In the genomic region with DNA sequence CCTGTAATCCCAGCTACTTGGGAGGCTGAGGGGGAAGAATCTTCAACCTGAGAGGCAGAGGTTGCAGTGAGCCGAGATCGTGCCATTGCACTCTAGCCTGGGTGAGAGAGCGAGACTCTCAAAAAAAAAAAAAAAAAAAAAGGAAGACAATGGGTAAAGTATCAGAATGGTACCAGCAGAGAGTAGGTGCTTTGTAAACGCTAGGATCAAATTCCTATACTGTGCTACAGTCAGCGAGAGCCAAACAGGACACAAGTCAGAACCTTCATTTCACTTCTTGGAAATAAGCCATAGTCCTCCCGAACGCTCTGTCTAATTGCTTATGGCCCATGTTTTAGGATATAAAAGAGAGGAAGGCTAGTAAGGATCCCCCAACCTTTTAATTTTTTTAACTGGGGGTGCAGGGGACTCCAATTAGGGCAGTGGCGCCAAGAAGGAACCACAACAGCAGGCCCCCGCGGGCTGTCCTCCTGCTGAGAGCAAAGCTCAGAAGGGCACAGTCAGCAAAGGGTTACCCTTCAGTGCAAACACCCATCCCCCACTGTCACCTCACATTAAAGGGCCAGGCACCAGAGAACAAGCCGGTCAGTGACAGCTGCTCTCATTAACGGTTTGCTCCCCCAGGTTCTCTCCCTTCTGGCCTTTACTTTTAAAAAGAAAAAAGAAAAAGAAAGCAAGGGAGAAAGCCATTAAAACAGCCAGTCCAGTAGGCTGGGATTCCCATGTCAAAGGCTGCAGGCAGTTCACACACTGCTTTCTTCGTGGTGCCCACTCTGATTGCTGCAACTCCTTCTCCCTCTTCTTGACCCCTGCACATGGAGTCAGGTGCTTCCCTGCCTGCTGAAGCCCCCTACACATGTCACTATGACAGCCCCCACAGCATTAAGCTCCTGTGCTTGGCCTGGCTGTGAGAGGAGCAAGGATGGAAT, we compare ENCODE assay signal across 21 cellular contexts.
DNase-seq lines count a peak whose midpoint lies in the region; ATAC-seq and TF ChIP-seq lines count a peak whose summit lies in the region.
"Had no signal": no experiment of that assay in that cellular context is flagged by ENCODE, and none has a peak within 500 bp of the region (broad histone marks: within the 10 kb centered on the region; RNA-seq: fewer than 3 reads in every experiment).

No MANE protein-coding gene starts in this region.

- peaks cover 7% of the 10 kb centered on the region; the same call in 1 of the 2 replicates for H3K4me1 ChIP-seq in H9 (ENCODE audit: insufficient read depth, low read length)
- peaks cover 43% of the 10 kb centered on the region for H3K4me1 ChIP-seq in parathyroid adenoma

- H3K9me3 Mint-ChIP-seq in H9 (no peaks in the 10 kb centered on the region), WTC11 (no peaks in the 10 kb centered on the region)
- no peaks in the 10 kb centered on the region for H3K9me3 Mint-ChIP-seq in stimulated activated naive CD8-positive, alpha-beta T cell treated with anti-CD3 and anti-CD28 coated beads, Interleukin-15, amount 100 ng/mL, for 72 hours
- H3K9me3 Mint-ChIP-seq: activated T-cell treated with anti-CD3 and anti-CD28 coated beads, Interleukin-2, amount 50 U/mL, for 4 hours; stimulated activated naive CD8-positive, alpha-beta T cell treated with anti-CD3 and anti-CD28 coated beads, Interleukin-15, Interleukin-2, amounts not matched to agents 100 ng/mL and 50 ng/mL, for 24 hours had no signal

- H3K27me3 ChIP-seq in H9 (ENCODE audit: insufficient read depth, low read length) (no peaks in the 10 kb centered on the region), parathyroid adenoma (ENCODE audit: control insufficient read depth, insufficient read depth, low read length) (no peaks in the 10 kb centered on the region)
- H3K27me3 ChIP-seq: brain microvascular endothelial cell had no signal

- no peak overlapping the region for H2BK120ac ChIP-seq in H9 (ENCODE audit: low read depth, low read length, poor library complexity, severe bottlenecking)

- H3K18ac ChIP-seq in H9 (ENCODE audit: insufficient read length, low read depth, low read length) = no peak overlapping the region

- no peak overlapping the region for H3K14ac ChIP-seq in H9 (ENCODE audit: insufficient read depth, low read length)

- H4K5ac ChIP-seq in H9 (ENCODE audit: insufficient read length, low read depth, low read length) = no peak overlapping the region

- H4K20me1 ChIP-seq in H9 (ENCODE audit: control insufficient read depth, insufficient read depth, insufficient read length) = no peaks in the 10 kb centered on the region

- WGBS in H9 (ENCODE audit: extremely low coverage, insufficient read length, low lambda C conversion rate) = no CpG with 5 or more reads among the region's 13 CpGs

- peak overlapping the region in 2 of 3 experiments; percentile 72 to 91; a peak in 3 of 7 replicates for H3K27ac Mint-ChIP-seq in H9
- H3K27ac Mint-ChIP-seq in WTC11 = no peak overlapping the region
- no peak overlapping the region for H3K27ac Mint-ChIP-seq in stimulated activated naive CD8-positive, alpha-beta T cell treated with anti-CD3 and anti-CD28 coated beads, Interleukin-15, amount 100 ng/mL, for 72 hours
- H3K27ac Mint-ChIP-seq: activated naive CD8-positive, alpha-beta T cell; stimulated activated naive CD8-positive, alpha-beta T cell treated with anti-CD3 and anti-CD28 coated beads, Interleukin-15, Interleukin-2, amounts not matched to agents 100 ng/mL and 50 ng/mL, for 24 hours had no signal

- no peak overlapping the region for H4K91ac ChIP-seq in H9 (ENCODE audit: insufficient read length, low read depth, low read length)

- H3K4me2 ChIP-seq in H9 (ENCODE audit: insufficient read depth, insufficient read length, low read length) (no peak overlapping the region), parathyroid adenoma (ENCODE audit: low read length) (peak overlapping the region; percentile 50)
- H3K4me2 ChIP-seq: PC-9 had no signal

- no peak overlapping the region for H3K23ac ChIP-seq in H9 (ENCODE audit: insufficient read length, low read depth, low read length)

- no peak overlapping the region for H3K4me3 Mint-ChIP-seq in H9
- no peak overlapping the region for H3K4me3 Mint-ChIP-seq in WTC11
- H3K4me3 Mint-ChIP-seq in stimulated activated naive CD8-positive, alpha-beta T cell treated with anti-CD3 and anti-CD28 coated beads, Interleukin-15, amount 100 ng/mL, for 72 hours = no peak overlapping the region
- H3K4me3 Mint-ChIP-seq: activated naive CD8-positive, alpha-beta T cell; activated T-cell treated with anti-CD3 and anti-CD28 coated beads, Interleukin-2, amount 50 U/mL, for 4 hours; stimulated activated naive CD8-positive, alpha-beta T cell treated with anti-CD3 and anti-CD28 coated beads, Interleukin-15, Interleukin-2, amounts not matched to agents 100 ng/mL and 50 ng/mL, for 24 hours had no signal

- H3K36me3 Mint-ChIP-seq in H9 (ENCODE audit: insufficient read depth in 1 of 3, low read depth in 3 of 3) (peaks cover 43 to 78% (median 66%) of the 10 kb centered on the region in 3 experiments; a peak in 6 of 7 replicates), WTC11 (peaks cover 63% of the 10 kb centered on the region)
- H3K36me3 Mint-ChIP-seq: activated naive CD8-positive, alpha-beta T cell had no signal

- no peak for TF ChIP-seq CTCF in H9 (conservative IDR thresholded peaks at IDR 0.05)
- TF ChIP-seq CTCF in WTC11 (IDR thresholded peaks at IDR 0.05) = no peak
- no peak for TF ChIP-seq CTCF in parathyroid adenoma (IDR thresholded peaks at IDR 0.05)

- no peak overlapping the region for H2BK20ac ChIP-seq in H9 (ENCODE audit: low read depth, low read length, poor library complexity, severe bottlenecking)

- H3K23me2 ChIP-seq in H9 (ENCODE audit: insufficient read length, low read depth, low read length, poor library complexity, severe bottlenecking) = no peaks in the 10 kb centered on the region

- CTCF ChIA-PET in WTC11 (lab: Charles Lee) = interaction anchor here (0.6 to 1.5 kb wide), 3 partner anchors 56 to 1172 kb away, joined by 3 to 5 read pairs (median 4); no protein-coding TSS in a partner anchor

- H3K79me1 ChIP-seq in H9 (ENCODE audit: insufficient read depth, low read depth, low read length, poor library complexity, severe bottlenecking) = no peaks in the 10 kb centered on the region

- peak overlapping the region; percentile 7 for H3K4me3 ChIP-seq in parathyroid adenoma (ENCODE audit: low read depth, low read length)
- H3K4me3 ChIP-seq: PC-9 had no signal

- H4K8ac ChIP-seq in H9 (replicated peaks; ENCODE audit: insufficient read length, low read depth, low read length) = no peak overlapping the region

- POLR2A ChIA-PET in WTC11 (lab: Charles Lee) = interaction anchor here (0.5 kb wide), 1 partner anchor 51 kb away, joined by 3 read pairs; no protein-coding TSS in a partner anchor

- H3K4me1 Mint-ChIP-seq in H9 (peaks cover 37 to 45% of the 10 kb centered on the region in 2 experiments), WTC11 (peaks cover 60% of the 10 kb centered on the region)
- no peaks in the 10 kb centered on the region for H3K4me1 Mint-ChIP-seq in stimulated activated naive CD8-positive, alpha-beta T cell treated with anti-CD3 and anti-CD28 coated beads, Interleukin-15, amount 100 ng/mL, for 72 hours

- H2AFZ ChIP-seq in H9 (ENCODE audit: low read length) = no peak overlapping the region
- H2AFZ ChIP-seq in parathyroid adenoma = no peak overlapping the region
- H2AFZ ChIP-seq: PC-9 had no signal

- peak; percentile 40; the same call in 1 of the 2 replicates for ATAC-seq in WTC11
- no peak for ATAC-seq in stimulated activated naive CD8-positive, alpha-beta T cell treated with anti-CD3 and anti-CD28 coated beads, Interleukin-15, amount 100 ng/mL, for 72 hours
- ATAC-seq: activated T-cell treated with anti-CD3 and anti-CD28 coated beads, Interleukin-2, amount 50 U/mL, for 4 hours; left colon had no signal

- H2AK5ac ChIP-seq in H9 (ENCODE audit: insufficient read length, low read length) = no peak overlapping the region

- H2BK5ac ChIP-seq in H9 (ENCODE audit: insufficient read length, low read length) = no peak overlapping the region

- H2BK15ac ChIP-seq in H9 (ENCODE audit: low read depth, low read length) = no peak overlapping the region

- H3K56ac ChIP-seq in H9 (ENCODE audit: insufficient read length, low read depth, low read length) = no peak overlapping the region

- H3K79me2 ChIP-seq in H9 (ENCODE audit: insufficient read depth, low read length) = no peaks in the 10 kb centered on the region
- peaks cover 12% of the 10 kb centered on the region for H3K79me2 ChIP-seq in parathyroid adenoma

- no peaks in the 10 kb centered on the region for H3K27me3 Mint-ChIP-seq in H9 (ENCODE audit: low read depth)
- H3K27me3 Mint-ChIP-seq in WTC11 (ENCODE audit: low read depth) = no peaks in the 10 kb centered on the region
- no peaks in the 10 kb centered on the region for H3K27me3 Mint-ChIP-seq in stimulated activated naive CD8-positive, alpha-beta T cell treated with anti-CD3 and anti-CD28 coated beads, Interleukin-15, amount 100 ng/mL, for 72 hours
- H3K27me3 Mint-ChIP-seq: activated naive CD8-positive, alpha-beta T cell had no signal

- no peaks in the 10 kb centered on the region for H3K36me3 ChIP-seq in parathyroid adenoma (ENCODE audit: control insufficient read depth, insufficient read depth, low read length)
- H3K36me3 ChIP-seq: brain microvascular endothelial cell had no signal

- H3K9ac ChIP-seq in H9 (ENCODE audit: extremely low read depth, insufficient read length, low read length) (no peak overlapping the region), parathyroid adenoma (no peak overlapping the region)

- H2BK12ac ChIP-seq in H9 (ENCODE audit: insufficient read length, low read depth, low read length) = no peak overlapping the region

- DNase-seq in H9 (no peak), WTC11 (ENCODE audit: low spot score) (peak; percentile 24), iPS-NIHi7 (ENCODE audit: extremely low spot score) (peak; percentile 39), NCI-H2171 treated with DMSO at 0.1 percent for 48 hours (lab: John Stamatoyannopoulos, UW) (no peak), medulla oblongata (ENCODE audit: extremely low spot score) (no peak), NCI-H1694 (lab: John Stamatoyannopoulos, UW) (no peak)
- DNase-seq in stimulated activated naive CD8-positive, alpha-beta T cell treated with anti-CD3 and anti-CD28 coated beads, Interleukin-15, amount 100 ng/mL, for 72 hours = no peak
- DNase-seq: activated CD4-positive, alpha-beta T cell treated with anti-CD3 and anti-CD28 coated beads, Interleukin-2, amount 50 U/mL, for 4 hours; activated T-cell treated with anti-CD3 and anti-CD28 coated beads, Interleukin-2, amount 50 U/mL, for 4 hours; brain microvascular endothelial cell; effector CD8-positive, alpha-beta T cell; GF-D8; hypothalamus; left colon; MM.1S; NCI-H2029; NCI-H510A treated with DMSO at 0.1 percent for 48 hours; PC-9 had no signal

- H3K27ac ChIP-seq in H9 (ENCODE audit: insufficient read length, low read depth, low read length) (no peak overlapping the region), parathyroid adenoma (peak overlapping the region; percentile 42)
- H3K27ac ChIP-seq: brain microvascular endothelial cell, PC-9 had no signal

- H3K4ac ChIP-seq in H9 (ENCODE audit: low read depth, low read length) = no peak overlapping the region

- H3K9me3 ChIP-seq in H9 (ENCODE audit: control insufficient read depth, low read depth, low read length) = no peaks in the 10 kb centered on the region
- H3K9me3 ChIP-seq in parathyroid adenoma (ENCODE audit: control insufficient read depth, low read length) = no peaks in the 10 kb centered on the region

- H3T11ph ChIP-seq in H9 (ENCODE audit: low read length) = no peak overlapping the region

Comparison
In these comparisons a context has a peak if more than half of its experiments do, and no peak if none do; other contexts are left out.
1. DNase-seq: peak in WTC11 (single experiment) and iPS-NIHi7 (single experiment); none in H9 (single experiment), NCI-H2171 treated with DMSO at 0.1 percent for 48 hours (single experiment), medulla oblongata (single experiment), NCI-H1694 (single experiment) and stimulated activated naive CD8-positive, alpha-beta T cell treated with anti-CD3 and anti-CD28 coated beads, Interleukin-15, amount 100 ng/mL, for 72 hours (0 of 2).
2. H3K27ac Mint-ChIP-seq: peak in H9 (2 of 3); none in WTC11 (single experiment) and stimulated activated naive CD8-positive, alpha-beta T cell treated with anti-CD3 and anti-CD28 coated beads, Interleukin-15, amount 100 ng/mL, for 72 hours (0 of 2).